Comparison of ENCODE assay signal across 10 cellular contexts in the genomic region with DNA sequence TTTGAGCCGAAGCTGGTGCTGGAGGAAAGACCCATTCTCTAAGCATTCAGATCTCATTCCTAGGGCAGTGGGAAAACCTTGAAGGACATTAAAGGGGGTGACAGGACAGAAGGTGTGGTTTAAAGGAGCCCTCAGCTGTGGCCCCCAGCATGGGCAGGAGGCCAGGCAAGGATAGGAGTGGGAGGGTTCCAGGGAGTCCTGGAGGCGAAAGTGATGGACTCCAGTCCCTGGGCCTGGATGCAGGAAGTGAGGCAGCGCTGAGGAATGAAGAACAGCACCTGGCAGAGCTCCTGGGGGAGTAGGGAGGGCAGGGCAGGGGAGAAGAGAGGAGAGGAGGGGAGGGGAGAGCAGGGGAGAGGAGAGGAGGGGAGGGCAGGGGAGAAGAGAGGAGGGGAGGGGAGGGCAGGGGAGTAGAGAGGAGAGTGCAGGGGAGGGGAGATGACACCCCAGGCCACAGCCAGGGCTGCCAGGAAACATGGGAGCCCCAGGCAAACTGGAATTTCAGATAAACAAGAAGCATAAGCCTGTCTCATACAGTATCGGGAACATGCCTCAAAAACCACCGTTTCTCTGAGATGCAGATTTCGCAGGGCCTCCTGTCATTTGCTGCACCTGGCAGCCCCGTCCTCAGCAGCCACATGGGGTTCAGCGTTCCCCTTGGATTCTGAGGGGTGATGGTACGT. TPM values are rescaled to one million over a fixed set of nuclear protein-coding genes. Genes with fewer than 3 reads are reported as not detected.
DNase-seq lines count a peak whose midpoint lies in the region; ATAC-seq and TF ChIP-seq lines count a peak whose summit lies in the region.
"Had no signal": no experiment of that assay in that cellular context is flagged by ENCODE, and none has a peak within 500 bp of the region (broad histone marks: within the 10 kb centered on the region; RNA-seq: fewer than 3 reads in every experiment).

No MANE protein-coding gene starts in this region.

- CTCF ChIA-PET in PC-3 (lab: Charles Lee), result interaction anchor here (0.6 kb wide), 1 partner anchor 456 kb away, joined by 5 read pairs; no protein-coding TSS in a partner anchor

- H2BK15ac ChIP-seq in neuronal stem cell (ENCODE audit: low read length), result no peak overlapping the region

- H3K36me3 ChIP-seq in PC-3 (ENCODE audit: low read depth, low read length), result no peaks in the 10 kb centered on the region
- H3K36me3 ChIP-seq in neuronal stem cell (replicated peaks in 1 of 2; ENCODE audit: control insufficient read depth in 2 of 2, insufficient read depth in 2 of 2, low read length in 2 of 2), result no peaks in the 10 kb centered on the region

- peak overlapping the region; percentile 88 for H3K27ac ChIP-seq in PC-3 (ENCODE audit: low read length)
- H3K27ac ChIP-seq in neuronal stem cell (replicated peaks; ENCODE audit: low read length), result no peak overlapping the region

- peak overlapping the region; percentile 77 for H3K4me2 ChIP-seq in PC-3 (ENCODE audit: low read length)
- H3K4me2 ChIP-seq in neuronal stem cell (ENCODE audit: insufficient read depth, low read length, poor library complexity, severe bottlenecking), result no peak overlapping the region

- peak overlapping the region; percentile 2 for H2BK120ac ChIP-seq in neuronal stem cell (ENCODE audit: low read depth, low read length)

- H4K91ac ChIP-seq in neuronal stem cell (ENCODE audit: low read depth, low read length, poor library complexity), result no peak overlapping the region

- peak overlapping the region; percentile 48 for H3K9ac ChIP-seq in PC-3 (ENCODE audit: low read length)
- H3K9ac ChIP-seq in neuronal stem cell (ENCODE audit: low read depth, low read length, poor library complexity), result no peak overlapping the region

- H2AK5ac ChIP-seq in neuronal stem cell (ENCODE audit: low read depth, low read length), result peak overlapping the region; percentile 65

- ATAC-seq in PC-3 (peak; percentile 48), HG03097 (IDR thresholded peaks at IDR 0.05; ENCODE audit: low FRiP score, unreplicated experiment) (no peak), GM21526 (IDR thresholded peaks at IDR 0.05; ENCODE audit: low FRiP score, unreplicated experiment) (no peak)

- no CpG with 5 or more reads among the region's 9 CpGs for WGBS in neuronal stem cell (ENCODE audit: extremely low coverage in 2 of 2, insufficient read length in 2 of 2, insufficient replicate concordance in 1 of 2), 2 donors

- 0 out of 2 replicates have a peak overlapping the region, but pooled peaks have one; percentile 41 for H3K4me3 ChIP-seq in PC-3 (ENCODE audit: low read length)
- H3K4me3 ChIP-seq in epithelial cell of esophagus (ENCODE audit: low read length), result no peak overlapping the region
- H3K4me3 ChIP-seq in neuronal stem cell (ENCODE audit: low read length in 2 of 2), result no peak overlapping the region
- H3K4me3 ChIP-seq: skin epidermis had no signal

- no peak overlapping the region for H2BK5ac ChIP-seq in neuronal stem cell (ENCODE audit: low read length)

- H3F3A ChIP-seq in PC-3 (ENCODE audit: low read length, unreplicated experiment), result no peaks in the 10 kb centered on the region

- no peak overlapping the region for H2BK12ac ChIP-seq in neuronal stem cell (ENCODE audit: low read length)

- H4K20me1 ChIP-seq in PC-3 (ENCODE audit: low read length), result no peaks in the 10 kb centered on the region

- DNase-seq in AG20443 (ENCODE audit: low spot score), result peak; percentile 35
- peak; percentile 84 for DNase-seq in PC-3
- peak; percentile 77 for DNase-seq in epithelial cell of esophagus (ENCODE audit: low read depth)
- DNase-seq in neuronal stem cell (ENCODE audit: low spot score), result no peak
- DNase-seq in stimulated activated CD4-positive, alpha-beta T cell treated with anti-CD3 and anti-CD28 coated beads, Interleukin-15, amount 100 ng/mL, for 24 hours, result no peak
- no peak for DNase-seq in globus pallidus (ENCODE audit: low spot score)
- DNase-seq: NCI-H2081 had no signal

- peaks cover 89% of the 10 kb centered on the region for H3K79me2 ChIP-seq in PC-3 (ENCODE audit: low read length)

- no peak for TF ChIP-seq CTCF in PC-3 (conservative IDR thresholded peaks at IDR 0.05; ENCODE audit: low read depth, low read length)
- peak; percentile 3 for TF ChIP-seq CTCF in epithelial cell of esophagus (IDR thresholded peaks at IDR 0.05; ENCODE audit: insufficient read depth, low read depth, low read length, missing control alignments)

- BruUV-seq in PC-3 (replicated peaks; lab: Mats Ljungman, UMichigan), result no TSS peak

- H2AFZ ChIP-seq in PC-3 (ENCODE audit: low read length) (peak overlapping the region; percentile 38; the same call in 1 of the 2 replicates), neuronal stem cell (ENCODE audit: low read length) (no peak overlapping the region)

- H3K14ac ChIP-seq in neuronal stem cell (ENCODE audit: low read length), result no peak overlapping the region

- no peaks in the 10 kb centered on the region for H3K9me2 ChIP-seq in PC-3 (replicated peaks; ENCODE audit: low read length)

- no peak overlapping the region for H4K8ac ChIP-seq in neuronal stem cell (ENCODE audit: low read depth, low read length)

- peaks cover 71% of the 10 kb centered on the region for H3K4me1 ChIP-seq in PC-3 (ENCODE audit: insufficient read depth, low read length)
- H3K4me1 ChIP-seq in neuronal stem cell (ENCODE audit: control insufficient read depth in 2 of 2, insufficient read depth in 1 of 2, low read depth in 1 of 2, low read length in 2 of 2), result peaks cover 9 to 21% of the 10 kb centered on the region in 2 donors

- H3K4ac ChIP-seq in neuronal stem cell (ENCODE audit: low read length), result no peak overlapping the region

- no peak overlapping the region for H3K18ac ChIP-seq in neuronal stem cell (ENCODE audit: low read length)

- no peak overlapping the region for H3K23ac ChIP-seq in neuronal stem cell (ENCODE audit: low read depth, low read length, poor library complexity)

- no peaks in the 10 kb centered on the region for H3K79me1 ChIP-seq in neuronal stem cell (ENCODE audit: low read depth, low read length)

- POLR2A ChIA-PET in PC-3 (lab: Charles Lee; ENCODE audit: unreplicated experiment), result interaction anchor here (0.7 kb wide), 1 partner anchor 100 kb away, joined by 12 read pairs; no protein-coding TSS in a partner anchor

- H3K27me3 ChIP-seq in PC-3 (ENCODE audit: low read length) (no peaks in the 10 kb centered on the region), neuronal stem cell (ENCODE audit: control insufficient read depth in 3 of 3, insufficient read depth in 3 of 3, low read depth in 1 of 3, low read length in 3 of 3) (peaks cover under 1 to 13% (median 4%) of the 10 kb centered on the region in 3 experiments)

- H3K9me3 ChIP-seq in PC-3 (ENCODE audit: low read length) (no peaks in the 10 kb centered on the region), neuronal stem cell (replicated peaks in 1 of 2; ENCODE audit: control insufficient read depth in 2 of 2, insufficient read depth in 1 of 2, low read depth in 1 of 2, low read length in 2 of 2) (no peaks in the 10 kb centered on the region)

- intact Hi-C loops in PC-3 (cut with micrococcal nuclease), result loop anchor here (5.0 kb wide), 1 partner anchor 197 kb away; a partner anchor contains a TSS

RNA-seq across cellular contexts. Expression of a gene that starts 5.7 kb away (rescaled TPM):
- total RNA-seq in PC-3 (2014; rRNA removed), result 210 and 248 TPM in 2 replicates
- 0.04 TPM for polyA plus RNA-seq in neuronal stem cell (2013, experiment 1 of 2)
- polyA plus RNA-seq in neuronal stem cell (2013, experiment 2 of 2), result 0.07 TPM

Comparison
In these comparisons a context has a peak if more than half of its experiments do, and no peak if none do; other contexts are left out.
1. DNase-seq: peak in AG20443 (single experiment), PC-3 (single experiment) and epithelial cell of esophagus (single experiment); none in neuronal stem cell (single experiment), stimulated activated CD4-positive, alpha-beta T cell treated with anti-CD3 and anti-CD28 coated beads, Interleukin-15, amount 100 ng/mL, for 24 hours (single experiment) and globus pallidus (single experiment).